Comparison of ENCODE assay signal across 1 cellular context in genomic region chr18:45441110-45441842, GRCh38.
TF ChIP-seq lines count a peak whose summit lies in the region.

No MANE protein-coding gene starts in this region.

TF ChIP-seq in Ishikawa, 13 proteins besides CTCF, POLR2A, EP300 and RAD21 (continued from another document):
- TF ChIP-seq REST (IDR thresholded peaks at IDR 0.05; ENCODE audit: low read depth), result no peak
